In the genomic region with DNA sequence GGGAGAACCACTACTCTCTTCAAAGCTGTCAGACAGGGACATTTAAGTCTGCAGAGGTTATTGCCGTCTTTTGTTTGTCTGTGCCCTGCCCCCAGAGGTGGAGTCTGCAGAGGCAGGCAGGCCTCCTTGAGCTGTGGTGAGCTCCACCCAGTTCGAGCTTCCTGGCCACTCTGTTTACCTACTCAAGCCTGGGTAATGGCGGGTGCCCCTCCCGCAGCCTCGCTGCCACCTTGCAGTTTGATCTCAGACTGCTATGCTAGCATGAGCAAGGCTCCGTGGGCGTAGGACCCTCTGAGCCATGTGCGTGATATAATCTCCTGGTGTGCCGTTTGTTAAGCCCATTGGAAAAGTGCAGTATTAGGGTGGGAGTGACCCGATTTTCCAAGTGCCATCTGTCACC, we compare ENCODE assay signal across 1 cellular context. TPM values are rescaled to one million over a fixed set of nuclear protein-coding genes. Genes with fewer than 3 reads are reported as not detected.
"Had no signal": no experiment of that assay in that cellular context is flagged by ENCODE, and none has a peak within 500 bp of the region (broad histone marks: within the 10 kb centered on the region; RNA-seq: fewer than 3 reads in every experiment).

No MANE protein-coding gene starts in this region.

RNA-seq across cellular contexts. Expression of gene NLGN1, which starts 54.0 kb away (rescaled TPM):
- total RNA-seq: HepG2 had no signal
- polyA plus RNA-seq: HepG2 had no signal
